In the genomic region with DNA sequence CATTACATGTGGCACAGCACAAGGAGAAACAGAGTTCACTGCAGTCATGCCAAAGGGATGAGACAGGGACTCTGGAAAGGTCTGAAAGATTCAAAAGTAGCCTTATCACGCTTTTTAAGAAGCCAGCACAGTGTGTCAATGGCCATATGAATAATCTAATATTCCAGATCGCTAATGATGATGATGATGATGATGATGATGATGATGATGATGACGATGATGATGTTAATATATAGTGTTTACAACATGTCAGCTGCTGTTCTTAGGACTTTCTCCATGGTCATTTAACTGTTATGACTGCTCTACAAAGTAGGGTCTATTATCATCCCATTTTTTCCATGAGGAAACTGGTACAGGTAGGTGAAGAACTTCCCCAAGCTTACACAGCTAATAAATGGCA, we compare ENCODE assay signal across 31 cellular contexts.
DNase-seq lines count a peak whose midpoint lies in the region; ATAC-seq, FAIRE-seq and TF ChIP-seq lines count a peak whose summit lies in the region.
"Had no signal": no experiment of that assay in that cellular context is flagged by ENCODE, and none has a peak within 500 bp of the region (broad histone marks: within the 10 kb centered on the region; RNA-seq: fewer than 3 reads in every experiment).

No MANE protein-coding gene starts in this region.

- BruUV-seq in HepG2 (replicated peaks; lab: Mats Ljungman, UMichigan) = no TSS peak

- FAIRE-seq in HepG2 (lab: Jason Lieb, UNC) = no peak
- FAIRE-seq: A204.1, A549, D721Med had no signal

- no peak overlapping the region for H2AFZ ChIP-seq in HepG2 (ENCODE audit: low read length)

- H3K4me1 ChIP-seq in HepG2 (ENCODE audit: insufficient read depth, low read length) (no peaks in the 10 kb centered on the region), right lobe of liver (no peaks in the 10 kb centered on the region), HEK293 (ENCODE audit: control insufficient read depth, insufficient read depth, low read length) (no peaks in the 10 kb centered on the region)
- H3K4me1 ChIP-seq: A549, BE2C, Caco-2 had no signal

- 0% methylated on average over 3 of the region's 3 CpGs for whole genome bisulfite sequencing in HepG2 (ENCODE audit: low lambda C conversion rate)
- 34% methylated on average over 3 of the region's 3 CpGs for WGBS in right lobe of liver (ENCODE audit: insufficient coverage, low coverage, low lambda C conversion rate, missing lambda C conversion rate)

- intact Hi-C loops in HepG2 (cut with micrococcal nuclease; ENCODE audit: unreplicated experiment) (no loop called here), right lobe of liver (cut with DNase I) (no loop called here)

- DNase-seq in HepG2 (ENCODE audit: low spot score) (no peak), right lobe of liver (no peak)
- DNase-seq: 8988T; ACHN; AML-193; BE2C; C1 segment of cervical spinal cord; Caco-2; Calu3; CD4-positive, alpha-beta memory T cell; CD4-positive, alpha-beta T cell; CD4-positive, CD25-positive, alpha-beta regulatory T cell; CD8-positive, alpha-beta memory T cell; CD8-positive, alpha-beta T cell; COR-L47; DMS 273 treated with DMSO at 0.1 percent for 48 hours; DMS153; DMS53; DMS79; DMS79 treated with DMSO at 0.1 percent for 48 hours; DND-41; EL had no signal

- H4K20me1 ChIP-seq in HepG2 (ENCODE audit: insufficient read depth, low read length) = no peaks in the 10 kb centered on the region
- H4K20me1 ChIP-seq: BLaER1; BLaER1 treated with 17β-estradiol and CSF1 and Interleukin-3, amounts not matched to agents 10 nM and 100 nM had no signal

- no peak for TF ChIP-seq POLR2A in HepG2 (IDR thresholded peaks at IDR 0.05; ENCODE audit: insufficient read depth in 1 of 2, low read depth in 2 of 2, low read length in 2 of 2)
- TF ChIP-seq POLR2A in right lobe of liver (IDR thresholded peaks at IDR 0.05) = no peak

- no peak overlapping the region for H3K4me3 ChIP-seq in HepG2 (replicated peaks in 1 of 3; ENCODE audit: insufficient read depth in 1 of 3, low read depth in 2 of 3, low read length in 3 of 3)
- H3K4me3 ChIP-seq in right lobe of liver = no peak overlapping the region
- H3K4me3 ChIP-seq in HEK293 (ENCODE audit: low read depth, low read length) = no peak overlapping the region
- H3K4me3 ChIP-seq: A549; BLaER1; BLaER1 treated with 17β-estradiol and CSF1 and Interleukin-3, amounts not matched to agents 10 nM and 100 nM had no signal

- no peaks in the 10 kb centered on the region for H3K79me2 ChIP-seq in HepG2 (ENCODE audit: insufficient read depth, low read length)

- no peak overlapping the region for H3K9ac ChIP-seq in HepG2 (ENCODE audit: insufficient read depth, low read depth, low read length)
- H3K9ac ChIP-seq: BLaER1; BLaER1 treated with 17β-estradiol and CSF1 and Interleukin-3, amounts not matched to agents 10 nM and 100 nM had no signal

- no peak for TF ChIP-seq RAD21 in HepG2 (CRISPR knock-in tag; IDR thresholded peaks at IDR 0.05)

- no peaks in the 10 kb centered on the region for H3K36me3 ChIP-seq in HepG2 (replicated peaks in 1 of 2; ENCODE audit: control insufficient read depth in 1 of 2, insufficient read depth in 2 of 2, low read length in 2 of 2)
- H3K36me3 ChIP-seq in right lobe of liver = no peaks in the 10 kb centered on the region
- H3K36me3 ChIP-seq in HEK293 (ENCODE audit: control insufficient read depth in 2 of 2, insufficient read depth in 1 of 2, low read length in 2 of 2) = no peaks in the 10 kb centered on the region
- H3K36me3 ChIP-seq: BE2C; BLaER1; BLaER1 treated with 17β-estradiol and CSF1 and Interleukin-3, amounts not matched to agents 10 nM and 100 nM had no signal

- H3K9me3 ChIP-seq in HepG2 (ENCODE audit: low read length) (peaks cover 5% of the 10 kb centered on the region), right lobe of liver (no peaks in the 10 kb centered on the region), HEK293 (ENCODE audit: control insufficient read depth, insufficient read depth, low read depth, low read length) (no peaks in the 10 kb centered on the region)
- H3K9me3 ChIP-seq: A549, BE2C, Caco-2 had no signal

- ATAC-seq in HepG2 (no peak), right lobe of liver (no peak), GM18907 (IDR thresholded peaks at IDR 0.05; ENCODE audit: unreplicated experiment) (no peak)
- ATAC-seq: A549; CD8-positive, alpha-beta T cell had no signal

- CTCF ChIA-PET in HepG2 (lab: Yijun Ruan, JAX; ENCODE audit: low intra/inter-chr PET ratio, low total read pairs) = no interaction called here
- CTCF ChIA-PET in HEK293 (lab: Yijun Ruan, JAX) = no interaction called here

- POLR2A ChIA-PET in HepG2 (lab: Yijun Ruan, JAX) = no interaction called here
- POLR2A ChIA-PET in HEK293 (lab: Yijun Ruan, JAX) = no interaction called here

- in situ Hi-C loops in HepG2 (cut with HindIII; ENCODE audit: extremely low pct_ligation_motif_present, low pct_unique_long_range_greater_than_20kb) = no loop called here

- no peak overlapping the region for H3K4me2 ChIP-seq in HepG2 (ENCODE audit: low read depth, low read length)
- H3K4me2 ChIP-seq: A549; BLaER1; BLaER1 treated with 17β-estradiol and CSF1 and Interleukin-3, amounts not matched to agents 10 nM and 100 nM had no signal

- no peak for TF ChIP-seq CTCF in HepG2 (CRISPR knock-in tag; IDR thresholded peaks at IDR 0.05)
- TF ChIP-seq CTCF in right lobe of liver (IDR thresholded peaks at IDR 0.05) = no peak
- no peak for TF ChIP-seq CTCF in HEK293 (tag by site-specific recombination; IDR thresholded peaks at IDR 0.05)

- H3K27ac ChIP-seq in HepG2 (ENCODE audit: extremely low read length, insufficient read depth, low read length) (no peak overlapping the region), right lobe of liver (no peak overlapping the region), HEK293 (ENCODE audit: extremely low read depth, low read depth, low read length) (no peak overlapping the region)
- H3K27ac ChIP-seq: 22Rv1; A549; BLaER1; BLaER1 treated with 17β-estradiol and CSF1 and Interleukin-3, amounts not matched to agents 10 nM and 100 nM; C4-2B had no signal

- TF ChIP-seq EP300 in HepG2 (IDR thresholded peaks at IDR 0.05; ENCODE audit: low read depth in 2 of 2, low read length in 2 of 2) (no peak), HepG2 (CRISPR knock-in tag; IDR thresholded peaks at IDR 0.05; ENCODE audit: borderline replicate concordance) (no peak)

- H3K27me3 ChIP-seq in HepG2 (ENCODE audit: control insufficient read depth in 1 of 2, insufficient read depth in 2 of 2, low read length in 2 of 2) (no peaks in the 10 kb centered on the region; a peak in 1 of 5 replicates), right lobe of liver (no peaks in the 10 kb centered on the region)
- H3K27me3 ChIP-seq: BE2C; BLaER1; BLaER1 treated with 17β-estradiol and CSF1 and Interleukin-3, amounts not matched to agents 10 nM and 100 nM had no signal

TF ChIP-seq in HepG2, 621 proteins besides CTCF, POLR2A, EP300 and RAD21:
- peak; percentile 88 for TF ChIP-seq CREB1 (IDR thresholded peaks at IDR 0.05)
- TF ChIP-seq CREB1 (CRISPR knock-in tag; IDR thresholded peaks at IDR 0.05) = no peak
- TF ChIP-seq ZNF460 (CRISPR knock-in tag; IDR thresholded peaks at IDR 0.05; ENCODE audit: borderline replicate concordance) = no peak
TF ChIP-seq in HepG2: peak in this region for 1.

TF ChIP-seq in HEK293, 187 proteins besides CTCF, POLR2A, EP300 and RAD21:
- TF ChIP-seq, protein P1, sequence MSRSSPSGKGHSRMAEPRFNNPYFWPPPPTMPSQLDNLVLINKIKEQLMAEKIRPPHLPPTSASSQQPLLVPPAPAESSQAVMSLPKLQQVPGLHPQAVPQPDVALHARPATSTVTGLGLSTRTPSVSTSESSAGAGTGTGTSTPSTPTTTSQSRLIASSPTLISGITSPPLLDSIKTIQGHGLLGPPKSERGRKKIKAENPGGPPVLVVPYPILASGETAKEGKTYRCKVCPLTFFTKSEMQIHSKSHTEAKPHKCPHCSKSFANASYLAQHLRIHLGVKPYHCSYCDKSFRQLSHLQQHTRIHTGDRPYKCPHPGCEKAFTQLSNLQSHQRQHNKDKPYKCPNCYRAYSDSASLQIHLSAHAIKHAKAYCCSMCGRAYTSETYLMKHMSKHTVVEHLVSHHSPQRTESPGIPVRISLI (tag by site-specific recombination; IDR thresholded peaks at IDR 0.05) = no peak
- TF ChIP-seq ZNF513 (tag by site-specific recombination; IDR thresholded peaks at IDR 0.05) = peak; percentile 85

Comparison
In these comparisons a context has a peak if more than half of its experiments do, and no peak if none do; other contexts are left out.
1. Of the 63 proteins assayed by ChIP-seq in both HepG2 and HEK293: peak only in HepG2: none; only in HEK293: ZNF513; in both: none; in neither: 62.